1 cellular context compared by ENCODE assay signal in the genomic region with DNA sequence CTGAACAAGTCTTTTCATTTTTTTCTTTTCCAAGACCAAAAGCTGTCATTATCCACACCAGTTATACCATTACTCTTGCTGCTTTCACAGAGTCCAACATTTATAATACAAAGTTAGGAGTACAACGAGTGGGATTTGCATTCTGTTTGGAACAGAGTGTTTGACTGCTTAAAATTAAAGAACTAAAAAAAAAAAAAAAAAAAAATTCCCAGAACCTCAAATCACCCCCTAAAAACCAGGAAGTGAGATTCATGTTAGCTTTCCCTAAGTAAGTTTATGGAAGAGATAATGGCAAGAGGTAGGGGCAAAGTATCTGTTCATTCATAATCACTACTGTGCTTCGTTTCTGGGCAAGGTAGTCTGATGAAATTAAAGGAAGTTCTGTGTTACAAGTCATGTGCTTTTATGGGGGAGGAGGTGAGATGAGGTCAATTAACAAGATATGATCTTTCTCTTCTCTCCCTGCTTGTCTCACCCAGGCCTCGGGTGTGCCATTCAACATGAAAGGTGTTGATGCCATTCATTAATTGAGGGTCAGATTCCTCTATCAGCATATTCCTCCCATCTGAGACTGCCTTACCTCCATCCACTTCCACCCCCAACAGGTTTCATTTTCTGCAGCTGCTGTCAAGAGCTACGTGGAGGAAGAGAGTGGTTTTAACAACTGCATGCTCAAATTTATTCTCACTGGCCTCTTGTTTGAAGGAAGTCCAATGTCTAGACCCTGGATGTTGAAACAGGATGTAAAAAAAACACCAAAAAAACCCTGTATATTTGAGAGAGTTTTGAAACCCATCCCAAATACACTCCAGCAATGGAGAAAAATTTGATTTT.
TF ChIP-seq lines count a peak whose summit lies in the region.

No MANE protein-coding gene starts in this region.

TF ChIP-seq in HEK293, 187 proteins besides CTCF, POLR2A, EP300 and RAD21 (continued from another document):
- peak; percentile 38; the same call in 1 of the 2 replicates for TF ChIP-seq ZNF366 (tag by site-specific recombination; conservative IDR thresholded peaks at IDR 0.05)
